Comparison of ENCODE assay signal across 8 cellular contexts in genomic region chr1:9687120-9687875, GRCh38. TPM values are rescaled to one million over a fixed set of nuclear protein-coding genes. Genes with fewer than 3 reads are reported as not detected.
A peak's percentile ranks its signal among the peaks of the same experiment; 100 is the strongest.
DNase-seq lines count a peak whose midpoint lies in the region; ATAC-seq, FAIRE-seq and TF ChIP-seq lines count a peak whose summit lies in the region.

No MANE protein-coding gene starts in this region.

- H3K27me3 Mint-ChIP-seq in activated naive CD4-positive, alpha-beta T cell treated with anti-CD3 and anti-CD28 coated beads, Interleukin-2, amount 10 ng/mL, durations not matched to agents 7 days and 5 days = no peaks in the 10 kb centered on the region

- peak overlapping the region; percentile 76 for H3K27ac Mint-ChIP-seq in activated naive CD4-positive, alpha-beta T cell treated with anti-CD3 and anti-CD28 coated beads, Interleukin-2, amount 10 ng/mL, durations not matched to agents 7 days and 5 days

- ATAC-seq in HG03432 (IDR thresholded peaks at IDR 0.05; ENCODE audit: unreplicated experiment) = peak; percentile 39
- ATAC-seq in left cardiac atrium = peak; percentile 38 to 73
- peak; percentile 54 for ATAC-seq in sciatic nerve
- no peak for ATAC-seq in GM19328 (IDR thresholded peaks at IDR 0.05; ENCODE audit: unreplicated experiment)
- ATAC-seq in HG02973 (IDR thresholded peaks at IDR 0.05; ENCODE audit: unreplicated experiment) = no peak

- CTCF ChIA-PET in activated naive CD4-positive, alpha-beta T cell treated with anti-CD3 and anti-CD28 coated beads, Interleukin-2, amount 10 ng/mL, durations not matched to agents 7 days and 5 days (lab: Charles Lee) = interaction anchor here (1.3 to 1.5 kb wide), 2 partner anchors 60 to 61 kb away, joined by 4 to 9 read pairs; no protein-coding TSS in a partner anchor

- intact Hi-C loops in left cardiac atrium (cut with DNase I) = no loop called here
- intact Hi-C loops in sciatic nerve (cut with DNase I) = no loop called here

- DNase-seq in GM12892 (ENCODE audit: insufficient read length) (peak; percentile 62), SK-MEL-5 (ENCODE audit: low read depth, low spot score) (peak; percentile 57), left cardiac atrium (peak; percentile 60), sciatic nerve (ENCODE audit: low spot score) (peak; percentile 68)
- DNase-seq in activated naive CD4-positive, alpha-beta T cell treated with anti-CD3 and anti-CD28 coated beads, Interleukin-2, amount 10 ng/mL, durations not matched to agents 7 days and 5 days = peak; percentile 73

- no peaks in the 10 kb centered on the region for H3K9me3 Mint-ChIP-seq in activated naive CD4-positive, alpha-beta T cell treated with anti-CD3 and anti-CD28 coated beads, Interleukin-2, amount 10 ng/mL, durations not matched to agents 7 days and 5 days

- peaks cover 34% of the 10 kb centered on the region for H3K36me3 Mint-ChIP-seq in activated naive CD4-positive, alpha-beta T cell treated with anti-CD3 and anti-CD28 coated beads, Interleukin-2, amount 10 ng/mL, durations not matched to agents 7 days and 5 days

- in situ Hi-C loops in SK-MEL-5 (cut with HindIII; ENCODE audit: low pct_unique_long_range_greater_than_20kb, low sequenced_read_pairs) = no loop called here

- peaks cover 79% of the 10 kb centered on the region for H3K4me1 Mint-ChIP-seq in activated naive CD4-positive, alpha-beta T cell treated with anti-CD3 and anti-CD28 coated beads, Interleukin-2, amount 10 ng/mL, durations not matched to agents 7 days and 5 days

- H3K4me3 Mint-ChIP-seq in activated naive CD4-positive, alpha-beta T cell treated with anti-CD3 and anti-CD28 coated beads, Interleukin-2, amount 10 ng/mL, durations not matched to agents 7 days and 5 days = peak overlapping the region; percentile 72

- peak; percentile 91 for FAIRE-seq in GM12892 (lab: Jason Lieb, UNC)

- 0 out of 2 replicates have a peak, but pooled peaks have one; percentile 43 for TF ChIP-seq POLR2A in GM12892 (IDR thresholded peaks at IDR 0.05; ENCODE audit: low read depth, low read length)

RNA-seq across cellular contexts. Expression of gene PIK3CD, which starts 35.8 kb away (rescaled TPM):
- 53.8 TPM for polyA plus RNA-seq in GM12892 (2012; ENCODE audit: missing spikeins)
- total RNA-seq in SK-MEL-5 (2014; rRNA removed; shearing (Covaris generic)) = 17.7 and 18.4 TPM in 2 replicates
- polyA plus RNA-seq in SK-MEL-5 (2015; cell fraction: cytosol; rRNA removed) = 33.1 and 49.6 TPM in 2 replicates
- 60.3 and 81.0 TPM in 2 replicates for polyA plus RNA-seq in SK-MEL-5 (2015; cell fraction: nucleus; rRNA removed)
- total RNA-seq in left cardiac atrium = 1 to 10 TPM; 4.4 to 7.4 TPM
- total RNA-seq in sciatic nerve = 17.9 TPM

Comparison
In these comparisons a context has a peak if more than half of its experiments do, and no peak if none do; other contexts are left out.
1. ATAC-seq: peak in HG03432 (single experiment), left cardiac atrium (2 of 2) and sciatic nerve (single experiment); none in GM19328 (single experiment) and HG02973 (single experiment).
2. Peak in every context shown above with its lines, with median percentiles within 50 percentile points of each other: DNase-seq.